ENCODE assay signal across 9 cellular contexts in the genomic region with DNA sequence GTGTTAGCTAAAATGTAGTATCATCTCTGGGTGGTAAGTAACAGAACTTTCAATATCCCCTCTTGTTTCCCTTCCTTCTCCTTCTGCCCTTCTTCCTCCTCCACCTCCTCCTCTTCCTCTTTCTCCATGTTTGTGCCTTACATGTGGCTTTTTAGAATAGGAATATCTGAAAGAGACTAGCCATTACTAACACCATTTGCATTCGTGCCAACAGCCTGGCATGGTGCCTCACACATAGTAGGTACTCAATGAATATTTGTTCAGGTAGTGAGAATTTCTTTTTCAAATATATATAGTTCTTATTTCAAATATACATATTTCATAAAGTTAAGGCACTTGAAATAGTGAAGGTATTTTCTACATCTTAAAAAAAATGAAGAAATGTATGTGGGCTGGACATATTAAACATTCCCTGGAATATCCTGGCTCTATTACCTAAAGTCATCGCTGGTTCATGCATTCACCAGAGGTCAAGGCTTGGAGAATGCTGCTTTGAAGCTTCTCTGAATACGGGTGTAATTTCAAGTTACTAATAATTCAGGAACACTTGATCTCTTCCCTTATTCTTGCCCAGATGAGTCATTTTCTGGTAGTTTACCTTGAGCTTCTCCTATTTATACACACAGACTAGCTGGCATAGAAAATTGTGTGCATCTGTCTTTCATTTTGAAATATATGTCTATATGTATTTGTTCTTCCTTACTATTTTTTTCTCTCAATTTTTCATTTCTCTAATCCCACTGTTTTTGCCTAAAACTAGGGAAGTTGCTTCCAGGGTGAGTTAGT.
DNase-seq lines count a peak whose midpoint lies in the region; ATAC-seq and TF ChIP-seq lines count a peak whose summit lies in the region.
"Had no signal": no experiment of that assay in that cellular context is flagged by ENCODE, and none has a peak within 500 bp of the region (broad histone marks: within the 10 kb centered on the region; RNA-seq: fewer than 3 reads in every experiment).

No MANE protein-coding gene starts in this region.

- H3K4me3 ChIP-seq in brain microvascular endothelial cell (ENCODE audit: low read depth, low read length) (no peak overlapping the region), thoracic aorta (peak overlapping the region; percentile 3), testis (no peak overlapping the region), transverse colon (no peak overlapping the region)

- peak; percentile 79 for DNase-seq in LHCN-M2 (ENCODE audit: low read depth)
- no peak for DNase-seq in brain microvascular endothelial cell
- DNase-seq in iris pigment epithelial cell (ENCODE audit: low read depth), result peak; percentile 78
- DNase-seq in thoracic aorta (ENCODE audit: low spot score), result no peak
- no peak for DNase-seq in testis
- DNase-seq in transverse colon, result no peak
- DNase-seq in cerebellar nuclear complex (lab: John Stamatoyannopoulos, UW), result no peak
- no peak for DNase-seq in NCI-H345 (lab: John Stamatoyannopoulos, UW)
- DNase-seq: NCI-H524 had no signal

- intact Hi-C loops in testis (cut with DNase I; ENCODE audit: low total_unique reads), result no loop called here
- intact Hi-C loops in transverse colon (cut with DNase I; ENCODE audit: low total_unique reads), result no loop called here

- H3K9me3 ChIP-seq in thoracic aorta (no peaks in the 10 kb centered on the region), testis (no peaks in the 10 kb centered on the region), transverse colon (no peaks in the 10 kb centered on the region)

- TF ChIP-seq EP300 in transverse colon (IDR thresholded peaks at IDR 0.05; ENCODE audit: low read depth), result no peak

- no peaks in the 10 kb centered on the region for H3K36me3 ChIP-seq in brain microvascular endothelial cell (replicated peaks)
- no peaks in the 10 kb centered on the region for H3K36me3 ChIP-seq in thoracic aorta
- H3K36me3 ChIP-seq in testis (ENCODE audit: low read depth, missing control alignments), result no peaks in the 10 kb centered on the region
- H3K36me3 ChIP-seq in transverse colon, result no peaks in the 10 kb centered on the region

- in situ Hi-C loops in brain microvascular endothelial cell (cut with HindIII; ENCODE audit: low pct_ligation_motif_present, low sequenced_read_pairs), result no loop called here
- in situ Hi-C loops in transverse colon (cut with MboI; ENCODE audit: low pct_ligation_motif_present in 1 of 4, low pct_unique_long_range_greater_than_20kb in 1 of 4, low sequenced_read_pairs in 3 of 4), result no loop called here

- TF ChIP-seq CTCF in brain microvascular endothelial cell (IDR thresholded peaks at IDR 0.05; ENCODE audit: low read depth, low read length, missing control alignments) (no peak), thoracic aorta (IDR thresholded peaks at IDR 0.05) (no peak), testis (IDR thresholded peaks at IDR 0.05) (no peak), transverse colon (IDR thresholded peaks at IDR 0.05) (no peak)

- no peak for TF ChIP-seq POLR2A in testis (IDR thresholded peaks at IDR 0.05)
- TF ChIP-seq POLR2A in transverse colon (IDR thresholded peaks at IDR 0.05), result no peak

- H3K4me1 ChIP-seq in thoracic aorta (ENCODE audit: control insufficient read depth in 1 of 2, low read depth in 2 of 2), result peaks cover 18% of the 10 kb centered on the region in 2 donors
- no peaks in the 10 kb centered on the region for H3K4me1 ChIP-seq in testis
- no peaks in the 10 kb centered on the region for H3K4me1 ChIP-seq in transverse colon

- peak overlapping the region; percentile 58 for H3K27ac ChIP-seq in brain microvascular endothelial cell
- no peak overlapping the region for H3K27ac ChIP-seq in thoracic aorta
- H3K27ac ChIP-seq in testis, result no peak overlapping the region
- peak overlapping the region in 2 of 4 donors; percentile 2 to 16 for H3K27ac ChIP-seq in transverse colon

- H3K27me3 ChIP-seq in brain microvascular endothelial cell (replicated peaks) (no peaks in the 10 kb centered on the region), thoracic aorta (replicated peaks; ENCODE audit: insufficient read depth) (no peaks in the 10 kb centered on the region), testis (no peaks in the 10 kb centered on the region), transverse colon (no peaks in the 10 kb centered on the region)

- ATAC-seq in thoracic aorta (ENCODE audit: insufficient number of reproducible peaks, low FRiP score, low read depth), result no peak

- 81% methylated on average over 3 of the region's 3 CpGs for WGBS in testis, 2 donors
- 63 to 67% methylated on average over 1 to 3 of the region's 3 CpGs for WGBS in transverse colon (ENCODE audit: low coverage in 1 of 2), 2 donors

Comparison
In these comparisons a context has a peak if more than half of its experiments do, and no peak if none do; other contexts are left out.
1. DNase-seq: peak in LHCN-M2 (single experiment) and iris pigment epithelial cell (single experiment); none in brain microvascular endothelial cell (single experiment), thoracic aorta (single experiment), testis (single experiment), transverse colon (single experiment), cerebellar nuclear complex (0 of 2) and NCI-H345 (single experiment).